ENCODE assay signal across 11 cellular contexts in genomic region chr13:100610399-100611347, GRCh38. TPM values are rescaled to one million over a fixed set of nuclear protein-coding genes. Genes with fewer than 3 reads are reported as not detected.
DNase-seq lines count a peak whose midpoint lies in the region; ATAC-seq and TF ChIP-seq lines count a peak whose summit lies in the region.
"Had no signal": no experiment of that assay in that cellular context is flagged by ENCODE, and none has a peak within 500 bp of the region (broad histone marks: within the 10 kb centered on the region; RNA-seq: fewer than 3 reads in every experiment).

No MANE protein-coding gene starts in this region.

- H3K36me3 ChIP-seq in WERI-Rb-1 (peaks cover 7% of the 10 kb centered on the region), tibial nerve (peaks cover 0 to 49% (median 0%) of the 10 kb centered on the region in 3 donors)

- no peak for TF ChIP-seq EP300 in tibial nerve (IDR thresholded peaks at IDR 0.05)

- H3K4me1 Mint-ChIP-seq in IgD-negative memory B cell = peaks cover 31 to 36% (median 34%) of the 10 kb centered on the region in 3 donors

- peak overlapping the region; percentile 12 to 82 (median 40) for H3K4me3 Mint-ChIP-seq in IgD-negative memory B cell

- no peak for TF ChIP-seq POLR2A in tibial nerve (IDR thresholded peaks at IDR 0.05)

- whole genome bisulfite sequencing in tibial nerve, 2 donors = 61 to 65% methylated on average over 6 of the region's 6 CpGs

- peaks cover 0 to 7% (median 0%) of the 10 kb centered on the region in 4 donors for H3K4me1 ChIP-seq in tibial nerve

- H3K27me3 Mint-ChIP-seq in IgD-negative memory B cell = no peaks in the 10 kb centered on the region

- no peak overlapping the region for H3K27ac ChIP-seq in WERI-Rb-1
- H3K27ac ChIP-seq in tibial nerve = no peak overlapping the region

- peak; percentile 28 for ATAC-seq in GM21423 (IDR thresholded peaks at IDR 0.05; ENCODE audit: unreplicated experiment)
- ATAC-seq in HG03139 (IDR thresholded peaks at IDR 0.05; ENCODE audit: unreplicated experiment) = no peak

- no peaks in the 10 kb centered on the region for H3K9me3 Mint-ChIP-seq in IgD-negative memory B cell

- DNase-seq in CMK (ENCODE audit: low read depth) = peak; percentile 45
- DNase-seq in WERI-Rb-1 = peak; percentile 85
- no peak for DNase-seq in NCI-H1694 (lab: John Stamatoyannopoulos, UW)
- DNase-seq in tibial nerve (ENCODE audit: low spot score in 2 of 2) = no peak
- DNase-seq in NCI-H748 treated with DMSO at 0.1 percent for 48 hours (lab: John Stamatoyannopoulos, UW) = no peak
- DNase-seq: activated effector memory CD4-positive, alpha-beta T cell treated with Interleukin-2 at 50 U/mL for 16 hours; NCI-H2081 treated with DMSO at 0.1 percent for 48 hours had no signal

- H3K9me3 ChIP-seq in WERI-Rb-1 (ENCODE audit: severe bottlenecking) (no peaks in the 10 kb centered on the region), tibial nerve (no peaks in the 10 kb centered on the region)

- H3K4me3 ChIP-seq in WERI-Rb-1 (ENCODE audit: low read depth, low read length) (no peak overlapping the region), tibial nerve (no peak overlapping the region)
- H3K4me3 ChIP-seq: dorsolateral prefrontal cortex had no signal

- H3K27me3 ChIP-seq in WERI-Rb-1 (ENCODE audit: insufficient read depth, low read depth, severe bottlenecking) (no peaks in the 10 kb centered on the region), tibial nerve (no peaks in the 10 kb centered on the region)
- H3K27me3 ChIP-seq: dorsolateral prefrontal cortex had no signal

- no peak for TF ChIP-seq CTCF in WERI-Rb-1 (IDR thresholded peaks at IDR 0.05; ENCODE audit: low read depth, low read length)
- no peak for TF ChIP-seq CTCF in tibial nerve (IDR thresholded peaks at IDR 0.05)

- H3K27ac Mint-ChIP-seq in IgD-negative memory B cell = peak overlapping the region; percentile 56 to 88 (median 71)

- no peaks in the 10 kb centered on the region for H3K36me3 Mint-ChIP-seq in IgD-negative memory B cell

RNA-seq across cellular contexts. Expression of gene GGACT, which starts 22.1 kb away (rescaled TPM):
- 5.8 TPM for polyA plus RNA-seq in IgD-negative memory B cell
- 1 to 10 TPM; 2.4 to 5.2 (median 3.9) TPM for total RNA-seq in tibial nerve

Comparison
In these comparisons a context has a peak if more than half of its experiments do, and no peak if none do; other contexts are left out.
1. DNase-seq: peak in CMK (single experiment) and WERI-Rb-1 (single experiment); none in NCI-H1694 (single experiment), tibial nerve (0 of 2) and NCI-H748 treated with DMSO at 0.1 percent for 48 hours (single experiment).